ENCODE assay signal across 1 cellular context in the genomic region with DNA sequence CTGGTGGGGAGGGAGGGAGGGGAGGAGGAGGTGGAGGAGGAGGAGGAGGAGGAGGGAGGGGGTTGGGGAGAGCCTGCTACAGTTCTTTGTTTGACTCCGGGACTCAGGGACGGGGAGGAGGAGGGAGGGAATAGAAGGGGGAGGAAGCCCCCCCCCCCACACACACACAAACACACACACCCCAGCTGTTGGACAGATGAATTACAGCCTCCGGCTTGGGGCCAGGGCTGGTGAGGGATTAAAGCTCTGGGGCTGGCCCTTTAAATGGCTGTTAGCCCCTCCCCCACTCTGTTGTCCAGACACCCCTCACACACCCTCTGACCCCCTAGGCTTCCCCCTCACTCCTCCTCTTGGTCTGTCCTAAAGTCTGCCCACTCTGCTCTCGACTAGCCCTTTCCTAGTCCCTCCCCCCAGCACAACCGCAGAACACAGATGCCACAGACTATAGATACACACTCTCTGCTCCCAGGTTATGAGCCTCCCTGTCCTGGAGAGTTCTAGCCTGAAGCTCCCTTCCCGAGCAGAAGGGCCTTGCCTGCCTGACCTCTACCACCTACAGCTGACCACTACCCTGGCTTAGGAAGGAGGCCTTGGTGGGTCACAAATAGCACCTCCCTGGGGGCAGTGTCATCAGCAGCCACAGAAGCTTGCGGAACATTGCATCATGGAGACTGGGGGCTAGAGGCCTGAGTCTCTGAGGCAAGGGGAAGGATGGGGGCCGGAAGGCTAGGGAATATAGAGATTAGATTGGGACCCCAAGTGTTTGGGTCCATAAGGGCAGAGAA.
A peak's percentile ranks its signal among the peaks of the same experiment; 100 is the strongest.
TF ChIP-seq lines count a peak whose summit lies in the region.

No MANE protein-coding gene starts in this region.

TF ChIP-seq in HepG2, 621 proteins besides CTCF, POLR2A, EP300 and RAD21 (continued from another document):
- TF ChIP-seq, protein P1, sequence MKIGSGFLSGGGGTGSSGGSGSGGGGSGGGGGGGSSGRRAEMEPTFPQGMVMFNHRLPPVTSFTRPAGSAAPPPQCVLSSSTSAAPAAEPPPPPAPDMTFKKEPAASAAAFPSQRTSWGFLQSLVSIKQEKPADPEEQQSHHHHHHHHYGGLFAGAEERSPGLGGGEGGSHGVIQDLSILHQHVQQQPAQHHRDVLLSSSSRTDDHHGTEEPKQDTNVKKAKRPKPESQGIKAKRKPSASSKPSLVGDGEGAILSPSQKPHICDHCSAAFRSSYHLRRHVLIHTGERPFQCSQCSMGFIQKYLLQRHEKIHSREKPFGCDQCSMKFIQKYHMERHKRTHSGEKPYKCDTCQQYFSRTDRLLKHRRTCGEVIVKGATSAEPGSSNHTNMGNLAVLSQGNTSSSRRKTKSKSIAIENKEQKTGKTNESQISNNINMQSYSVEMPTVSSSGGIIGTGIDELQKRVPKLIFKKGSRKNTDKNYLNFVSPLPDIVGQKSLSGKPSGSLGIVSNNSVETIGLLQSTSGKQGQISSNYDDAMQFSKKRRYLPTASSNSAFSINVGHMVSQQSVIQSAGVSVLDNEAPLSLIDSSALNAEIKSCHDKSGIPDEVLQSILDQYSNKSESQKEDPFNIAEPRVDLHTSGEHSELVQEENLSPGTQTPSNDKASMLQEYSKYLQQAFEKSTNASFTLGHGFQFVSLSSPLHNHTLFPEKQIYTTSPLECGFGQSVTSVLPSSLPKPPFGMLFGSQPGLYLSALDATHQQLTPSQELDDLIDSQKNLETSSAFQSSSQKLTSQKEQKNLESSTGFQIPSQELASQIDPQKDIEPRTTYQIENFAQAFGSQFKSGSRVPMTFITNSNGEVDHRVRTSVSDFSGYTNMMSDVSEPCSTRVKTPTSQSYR (CRISPR knock-in tag; IDR thresholded peaks at IDR 0.05; ENCODE audit: borderline replicate concordance) = peak; percentile 85
- TF ChIP-seq NFRKB (IDR thresholded peaks at IDR 0.05) = no peak
- no peak for TF ChIP-seq SOX6 (IDR thresholded peaks at IDR 0.05)
- peak; percentile 54 for TF ChIP-seq SOX6 (CRISPR knock-in tag; IDR thresholded peaks at IDR 0.05)
- TF ChIP-seq GATAD1 (CRISPR knock-in tag; IDR thresholded peaks at IDR 0.05) = 0 out of 2 replicates have a peak, but pooled peaks have one; percentile 15
- no peak for TF ChIP-seq SNAI1 (CRISPR knock-in tag; IDR thresholded peaks at IDR 0.05; ENCODE audit: borderline replicate concordance)
- no peak for TF ChIP-seq NFIC (IDR thresholded peaks at IDR 0.05; ENCODE audit: low read length)
- TF ChIP-seq TGIF2 (CRISPR knock-in tag; IDR thresholded peaks at IDR 0.05) = peak; percentile 48; the same call in 1 of the 2 replicates
- TF ChIP-seq ZNF263 (CRISPR knock-in tag; IDR thresholded peaks at IDR 0.05) = peak; percentile 83
- TF ChIP-seq PAXIP1 (CRISPR knock-in tag; conservative IDR thresholded peaks at IDR 0.05) = peak; percentile 29; the same call in 1 of the 2 replicates
- TF ChIP-seq PRPF4 (IDR thresholded peaks at IDR 0.05; ENCODE audit: low read depth, low read length, poor library complexity, severe bottlenecking) = peak; percentile 39
- 0 out of 2 replicates have a peak, but pooled peaks have one; percentile 18 for TF ChIP-seq HMG20A (CRISPR knock-in tag; IDR thresholded peaks at IDR 0.05; ENCODE audit: borderline replicate concordance)
- TF ChIP-seq ZNF350 (CRISPR knock-in tag; IDR thresholded peaks at IDR 0.05; ENCODE audit: borderline replicate concordance, low read depth) = peak; percentile 42; the same call in 1 of the 2 replicates
- peak; percentile 21 to 99; a peak in 2 of 4 replicates for TF ChIP-seq ATF4 (CRISPR knock-in tag; IDR thresholded peaks at IDR 0.05)
- TF ChIP-seq NONO (IDR thresholded peaks at IDR 0.05) = no peak
- TF ChIP-seq NONO (CRISPR knock-in tag; conservative IDR thresholded peaks at IDR 0.05) = peak; percentile 58; the same call in 1 of the 2 replicates
- TF ChIP-seq CEBPB (IDR thresholded peaks at IDR 0.05; ENCODE audit: borderline replicate concordance, low read depth, low read length) = peak; percentile 90
- TF ChIP-seq, protein P2, sequence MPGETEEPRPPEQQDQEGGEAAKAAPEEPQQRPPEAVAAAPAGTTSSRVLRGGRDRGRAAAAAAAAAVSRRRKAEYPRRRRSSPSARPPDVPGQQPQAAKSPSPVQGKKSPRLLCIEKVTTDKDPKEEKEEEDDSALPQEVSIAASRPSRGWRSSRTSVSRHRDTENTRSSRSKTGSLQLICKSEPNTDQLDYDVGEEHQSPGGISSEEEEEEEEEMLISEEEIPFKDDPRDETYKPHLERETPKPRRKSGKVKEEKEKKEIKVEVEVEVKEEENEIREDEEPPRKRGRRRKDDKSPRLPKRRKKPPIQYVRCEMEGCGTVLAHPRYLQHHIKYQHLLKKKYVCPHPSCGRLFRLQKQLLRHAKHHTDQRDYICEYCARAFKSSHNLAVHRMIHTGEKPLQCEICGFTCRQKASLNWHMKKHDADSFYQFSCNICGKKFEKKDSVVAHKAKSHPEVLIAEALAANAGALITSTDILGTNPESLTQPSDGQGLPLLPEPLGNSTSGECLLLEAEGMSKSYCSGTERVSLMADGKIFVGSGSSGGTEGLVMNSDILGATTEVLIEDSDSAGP (CRISPR knock-in tag; IDR thresholded peaks at IDR 0.05; ENCODE audit: borderline replicate concordance) = peak; percentile 98
- TF ChIP-seq EED (CRISPR knock-in tag; IDR thresholded peaks at IDR 0.05) = 0 out of 2 replicates have a peak, but pooled peaks have one; percentile 15
- TF ChIP-seq ZNF619 (CRISPR knock-in tag; IDR thresholded peaks at IDR 0.05) = peak; percentile 64; the same call in 1 of the 2 replicates
- 0 out of 2 replicates have a peak, but pooled peaks have one; percentile 14 for TF ChIP-seq FOXC1 (CRISPR knock-in tag; IDR thresholded peaks at IDR 0.05; ENCODE audit: borderline replicate concordance)
TF ChIP-seq in HepG2: peak in this region for 50.
